Comparison of ENCODE assay signal across 1 cellular context in the genomic region with DNA sequence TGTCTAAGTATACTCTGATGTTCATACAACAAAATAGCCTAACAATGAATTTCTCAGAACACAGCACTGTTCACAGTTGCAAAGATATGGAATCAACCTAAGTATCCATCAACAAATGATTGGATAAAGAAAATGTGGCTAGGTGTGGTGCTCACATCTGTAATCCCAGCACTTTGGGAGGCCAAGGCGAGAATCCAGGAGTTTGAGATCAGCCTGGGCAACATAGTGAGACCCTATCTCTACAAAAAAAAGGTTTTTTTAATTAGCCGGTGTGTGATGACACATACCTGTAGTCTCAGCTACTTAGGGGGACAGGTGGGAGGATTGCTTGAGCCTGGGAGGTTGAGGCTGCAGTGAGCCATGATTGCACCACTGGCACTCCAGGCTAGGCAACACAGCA.
A peak's percentile ranks its signal among the peaks of the same experiment; 100 is the strongest.
TF ChIP-seq lines count a peak whose summit lies in the region.

No MANE protein-coding gene starts in this region.

TF ChIP-seq in HEK293, 187 proteins besides CTCF, POLR2A, EP300 and RAD21:
- peak; percentile 56; the same call in 1 of the 2 replicates for TF ChIP-seq ZNF121 (tag by site-specific recombination; IDR thresholded peaks at IDR 0.05)
- no peak for TF ChIP-seq MZF1 (tag by site-specific recombination; IDR thresholded peaks at IDR 0.05; ENCODE audit: borderline replicate concordance)
TF ChIP-seq in HEK293: peak in this region for 1.
